In genomic region chr6:16001158-16001557, GRCh38 we compare ENCODE assay signal across 8 cellular contexts.
"Had no signal": no experiment of that assay in that cellular context is flagged by ENCODE, and none has a peak within 500 bp of the region (broad histone marks: within the 10 kb centered on the region; RNA-seq: fewer than 3 reads in every experiment).

No MANE protein-coding gene starts in this region.

- ATAC-seq: GM12878 had no signal

- H3K4me3 ChIP-seq: GM12878 had no signal

- DNase-seq: GDM1, GF-D8 had no signal

- FAIRE-seq: G401.6, GM12878, GM12891, GM12892, GM18507, GM19239 had no signal
